Comparison of ENCODE assay signal across 13 cellular contexts in genomic region chr1:61605607-61606321, GRCh38.
A peak's percentile ranks its signal among the peaks of the same experiment; 100 is the strongest.
DNase-seq lines count a peak whose midpoint lies in the region; ATAC-seq and TF ChIP-seq lines count a peak whose summit lies in the region.
"Had no signal": no experiment of that assay in that cellular context is flagged by ENCODE, and none has a peak within 500 bp of the region (broad histone marks: within the 10 kb centered on the region; RNA-seq: fewer than 3 reads in every experiment).

No MANE protein-coding gene starts in this region.

- TF ChIP-seq RAD21 in HCT116 (IDR thresholded peaks at IDR 0.05; ENCODE audit: low read depth) = no peak

- CTCF ChIA-PET in HCT116 (lab: Charles Lee) = no interaction called here

- H3K36me3 ChIP-seq in HCT116 (ENCODE audit: control insufficient read depth in 1 of 2, insufficient read depth in 2 of 2, low read length in 2 of 2) (no peaks in the 10 kb centered on the region), adipocyte (ENCODE audit: control insufficient read depth, insufficient read depth, low read length, severe bottlenecking) (no peaks in the 10 kb centered on the region)

- no peak overlapping the region for H3K9ac ChIP-seq in HCT116 (ENCODE audit: low read length)
- peak overlapping the region; percentile 76 for H3K9ac ChIP-seq in adipocyte (ENCODE audit: low read length)

- BruUV-seq in HCT116 (replicated peaks; lab: Mats Ljungman, UMichigan) = no TSS peak

- H3K9me2 ChIP-seq in HCT116 (ENCODE audit: insufficient read depth) = no peaks in the 10 kb centered on the region

- no peak for TF ChIP-seq POLR2A in HCT116 (IDR thresholded peaks at IDR 0.05; ENCODE audit: borderline replicate concordance, extremely low read depth, insufficient read depth, insufficient read length)

- POLR2A ChIA-PET in HCT116 (lab: Charles Lee) = no interaction called here

- intact Hi-C loops in HCT116 (cut with micrococcal nuclease) = no loop called here

- ATAC-seq in HCT116 (no peak), HG03571 (IDR thresholded peaks at IDR 0.05; ENCODE audit: unreplicated experiment) (no peak), HG02981 (IDR thresholded peaks at IDR 0.05; ENCODE audit: unreplicated experiment) (no peak), HG03457 (IDR thresholded peaks at IDR 0.05; ENCODE audit: unreplicated experiment) (no peak)
- ATAC-seq: GM12878; stimulated activated effector memory CD8-positive, alpha-beta T cell treated with anti-CD3 and anti-CD28 coated beads, Interleukin-12 subunit alpha, Interleukin-12 subunit beta, amount 100 ng/mL, for 72 hours had no signal

- TF ChIP-seq CTCF in HCT116 (IDR thresholded peaks at IDR 0.05 in 2 of 3, conservative IDR thresholded peaks at IDR 0.05 in 1 of 3; ENCODE audit: borderline replicate concordance in 1 of 3, insufficient read depth in 1 of 3, low read depth in 2 of 3, low read length in 2 of 3) (no peak), foreskin fibroblast (IDR thresholded peaks at IDR 0.05; ENCODE audit: low read depth, low read length) (no peak)

- DNase-seq in HCT116 (ENCODE audit: low read depth, low spot score) (no peak), adipocyte (ENCODE audit: low read depth) (peak; percentile 52), foreskin fibroblast (peak; percentile 37 to 75), stromal cell of bone marrow (ENCODE audit: low read depth) (peak; percentile 30), NCI-H146 treated with DMSO at 0.1 percent for 48 hours (lab: John Stamatoyannopoulos, UW; ENCODE audit: unreplicated experiment) (no peak)
- DNase-seq: activated CD4-positive, alpha-beta T cell treated with anti-CD3 and anti-CD28 coated beads, Interleukin-2, amount 10 ng/mL, durations not matched to agents 24 days and 14 days; foreskin melanocyte; NCI-H2029 treated with DMSO at 0.1 percent for 48 hours had no signal

- H2AFZ ChIP-seq in HCT116 (ENCODE audit: low read depth, low read length, poor library complexity, severe bottlenecking) = no peak overlapping the region

- H3K9me3 ChIP-seq in HCT116 (ENCODE audit: control insufficient read depth in 1 of 2, insufficient read depth in 1 of 2, low read depth in 1 of 2, low read length in 2 of 2) (no peaks in the 10 kb centered on the region), adipocyte (ENCODE audit: control insufficient read depth, low read length) (no peaks in the 10 kb centered on the region)

- H3K27me3 ChIP-seq in HCT116 (ENCODE audit: insufficient read depth, low read length) (no peaks in the 10 kb centered on the region), adipocyte (replicated peaks; ENCODE audit: control insufficient read depth, insufficient read depth, low read length) (no peaks in the 10 kb centered on the region)

- peak overlapping the region; percentile 14; the same call in 1 of the 2 replicates for H3K4me2 ChIP-seq in HCT116 (ENCODE audit: low read length)

- H3K4me3 ChIP-seq in HCT116 (replicated peaks in 1 of 2; ENCODE audit: low read depth in 1 of 2, low read length in 2 of 2) = no peak overlapping the region
- H3K4me3 ChIP-seq in adipocyte (ENCODE audit: low read length) = peak overlapping the region; percentile 62
- no peak overlapping the region for H3K4me3 ChIP-seq in foreskin fibroblast (ENCODE audit: low read depth in 1 of 2, low read length in 2 of 2)
- H3K4me3 ChIP-seq: GM12878 had no signal

- RAD21 ChIA-PET in HCT116 (lab: Charles Lee; ENCODE audit: low non-redundant PET in 1 of 2, low total read pairs in 2 of 2, uncharacterized antibody in 2 of 2, unreplicated experiment in 2 of 2) = no interaction called here

- no peak overlapping the region for H3K27ac ChIP-seq in HCT116 (ENCODE audit: low read depth, low read length)

- H4K20me1 ChIP-seq in HCT116 (ENCODE audit: insufficient read depth) = no peaks in the 10 kb centered on the region

- no peaks in the 10 kb centered on the region for H3K79me2 ChIP-seq in HCT116 (ENCODE audit: insufficient read depth, low read length)

- H3K4me1 ChIP-seq in HCT116 (ENCODE audit: control insufficient read depth in 1 of 2, insufficient read depth in 2 of 2, low read length in 2 of 2) (peaks cover 0 to 10% of the 10 kb centered on the region in 2 experiments; a peak in 1 of 4 replicates), adipocyte (ENCODE audit: control insufficient read depth, insufficient read depth, low read length) (peaks cover 42% of the 10 kb centered on the region)

TF ChIP-seq in HCT116, 20 proteins besides CTCF, POLR2A, EP300 and RAD21:
- TF ChIP-seq ZNF274 (IDR thresholded peaks at IDR 0.05; ENCODE audit: low read depth, low read length) (no peak), SRF (IDR thresholded peaks at IDR 0.05; ENCODE audit: low read depth) (no peak), EZH2phosphoT487 (IDR thresholded peaks at IDR 0.05; ENCODE audit: borderline replicate concordance) (no peak), MAX (IDR thresholded peaks at IDR 0.05) (no peak), ELF1 (IDR thresholded peaks at IDR 0.05; ENCODE audit: borderline replicate concordance, low read depth) (no peak), TCF7L2 (IDR thresholded peaks at IDR 0.05; ENCODE audit: borderline replicate concordance, extremely low read depth, insufficient read depth, insufficient read length) (no peak), REST (IDR thresholded peaks at IDR 0.05; ENCODE audit: low read depth) (no peak), ZBTB33 (IDR thresholded peaks at IDR 0.05; ENCODE audit: extremely low read depth, insufficient replicate concordance, low read length) (no peak), CEBPB (IDR thresholded peaks at IDR 0.05; ENCODE audit: low read depth) (no peak), SP1 (IDR thresholded peaks at IDR 0.05; ENCODE audit: low read depth) (no peak), POLR2AphosphoS5 (IDR thresholded peaks at IDR 0.05; ENCODE audit: low read depth, low read length) (no peak), CBX3 (IDR thresholded peaks at IDR 0.05; ENCODE audit: low read depth) (no peak), ATF3 (IDR thresholded peaks at IDR 0.05) (no peak), EGR1 (IDR thresholded peaks at IDR 0.05; ENCODE audit: low read depth) (no peak), JUND (IDR thresholded peaks at IDR 0.05) (no peak), ZFX (IDR thresholded peaks at IDR 0.05) (no peak), EZH2 (IDR thresholded peaks at IDR 0.05) (no peak), FOSL1 (IDR thresholded peaks at IDR 0.05; ENCODE audit: low read depth) (no peak)

Comparison
In these comparisons a context has a peak if more than half of its experiments do, and no peak if none do; other contexts are left out.
1. DNase-seq: peak in adipocyte (single experiment), foreskin fibroblast (2 of 2) and stromal cell of bone marrow (single experiment); none in HCT116 (single experiment) and NCI-H146 treated with DMSO at 0.1 percent for 48 hours (single experiment).